Comparison of ENCODE assay signal across 8 cellular contexts in genomic region chrX:7170903-7171302, GRCh38. TPM values are rescaled to one million over a fixed set of nuclear protein-coding genes. Genes with fewer than 3 reads are reported as not detected.
DNase-seq lines count a peak whose midpoint lies in the region; ATAC-seq, FAIRE-seq and TF ChIP-seq lines count a peak whose summit lies in the region.

No MANE protein-coding gene starts in this region.

- H2AK5ac ChIP-seq in trophoblast cell (ENCODE audit: low read length), result no peak overlapping the region

- no peak overlapping the region for H4K12ac ChIP-seq in trophoblast cell (ENCODE audit: low read depth, low read length)

- no peak overlapping the region for H2AFZ ChIP-seq in GM12878 (ENCODE audit: control insufficient read depth, low read depth, low read length)
- H2AFZ ChIP-seq in trophoblast cell (ENCODE audit: insufficient read depth, low read length, poor library complexity), result no peak overlapping the region

- SMC1A ChIA-PET in GM12878 (lab: Charles Lee; ENCODE audit: uncharacterized antibody, unreplicated experiment), result interaction anchor here (1.0 to 1.5 kb wide), 3 partner anchors 20 to 36 kb away, joined by 3 to 5 read pairs (median 4); partner anchors contain the start of genes PUDP and STS

- H3K27ac ChIP-seq in SJCRH30 (no peak overlapping the region), GM12878 (ENCODE audit: control insufficient read depth, insufficient read depth) (no peak overlapping the region), trophoblast cell (ENCODE audit: low read depth, low read length) (no peak overlapping the region)

- H3K14ac ChIP-seq in trophoblast cell (ENCODE audit: low read length), result no peak overlapping the region

- no peak overlapping the region for H3K18ac ChIP-seq in trophoblast cell (ENCODE audit: low read length)

- H3K4me1 ChIP-seq in SJCRH30 (no peaks in the 10 kb centered on the region), GM12878 (ENCODE audit: control insufficient read depth, insufficient read depth, low read length) (no peaks in the 10 kb centered on the region), trophoblast cell (ENCODE audit: control insufficient read depth in 1 of 2, insufficient read depth in 2 of 2, low read length in 2 of 2) (no peaks in the 10 kb centered on the region)

- H3K4ac ChIP-seq in trophoblast cell (ENCODE audit: low read depth, low read length), result no peak overlapping the region

- intact Hi-C loops in GM12878 (cut with micrococcal nuclease; ENCODE audit: unreplicated experiment), result no loop called here

- no peak overlapping the region for H2BK120ac ChIP-seq in trophoblast cell (ENCODE audit: insufficient read depth, low read length, poor library complexity)

- no peak overlapping the region for H3K9ac ChIP-seq in GM12878 (ENCODE audit: control insufficient read depth, insufficient read depth, low read length)
- H3K9ac ChIP-seq in trophoblast cell (ENCODE audit: low read length), result no peak overlapping the region

- H3K4me2 ChIP-seq in GM12878 (ENCODE audit: control insufficient read depth, insufficient read depth) (no peak overlapping the region), trophoblast cell (ENCODE audit: low read length) (no peak overlapping the region)

- TF ChIP-seq RAD21 in GM12878 (IDR thresholded peaks at IDR 0.05; ENCODE audit: insufficient read depth, low read depth, low read length), result 0 out of 2 replicates have a peak, but pooled peaks have one; percentile 13

- in situ Hi-C loops in GM12878 (cut with MboI), result no loop called here

- H2BK12ac ChIP-seq in trophoblast cell (ENCODE audit: low read length), result no peak overlapping the region

- 63% methylated on average over 3 of the region's 3 CpGs for whole genome bisulfite sequencing in GM12878 (ENCODE audit: insufficient coverage, insufficient replicate concordance, low lambda C conversion rate, missing lambda C conversion rate)
- WGBS in trophoblast cell (ENCODE audit: extremely low coverage, insufficient coverage, insufficient read length), result no CpG with 5 or more reads among the region's 3 CpGs

- H2BK5ac ChIP-seq in trophoblast cell (ENCODE audit: low read depth, low read length, poor library complexity), result no peak overlapping the region

- H3K79me2 ChIP-seq in GM12878 (ENCODE audit: control insufficient read depth, insufficient read depth, low read length), result no peaks in the 10 kb centered on the region
- H3K79me2 ChIP-seq in trophoblast cell (ENCODE audit: control insufficient read depth, insufficient read depth, low read length, poor library complexity), result no peaks in the 10 kb centered on the region

- no peak for FAIRE-seq in GM12878 (lab: Jason Lieb, UNC)

- CTCF ChIA-PET in GM12878 (lab: Yijun Ruan, JAX), result interaction anchor here (0.7 to 2.4 kb wide), 9 partner anchors 9 to 84 kb away, joined by 3 to 5 read pairs (median 3); no protein-coding TSS in a partner anchor

- H4K8ac ChIP-seq in trophoblast cell (ENCODE audit: low read depth, low read length), result no peak overlapping the region

- H3K79me1 ChIP-seq in trophoblast cell (ENCODE audit: low read length), result no peaks in the 10 kb centered on the region

- H3K36me3 ChIP-seq in SJCRH30 (no peaks in the 10 kb centered on the region), GM12878 (ENCODE audit: control insufficient read depth in 2 of 2, insufficient read depth in 2 of 2, low read length in 1 of 2) (no peaks in the 10 kb centered on the region), trophoblast cell (ENCODE audit: control insufficient read depth in 1 of 2, insufficient read depth in 2 of 2, low read length in 2 of 2) (no peaks in the 10 kb centered on the region)

- peak; percentile 23 to 53 for DNase-seq in SJCRH30
- no peak for DNase-seq in GM12878 (ENCODE audit: low read depth, low spot score)
- peak; percentile 27 to 63 for DNase-seq in trophoblast cell

- POLR2A ChIA-PET in GM12878 (lab: Charles Lee), result no interaction called here

- no peak for TF ChIP-seq POLR2A in GM12878 (IDR thresholded peaks at IDR 0.05; ENCODE audit: low read depth, low read length)

- no peak for TF ChIP-seq EP300 in GM12878 (IDR thresholded peaks at IDR 0.05; ENCODE audit: borderline replicate concordance in 1 of 2, control insufficient read depth in 1 of 2, low read depth in 2 of 2, low read length in 2 of 2)

- H4K20me1 ChIP-seq in GM12878 (ENCODE audit: control insufficient read depth, insufficient read depth), result no peaks in the 10 kb centered on the region

- no peak overlapping the region for H4K91ac ChIP-seq in trophoblast cell (ENCODE audit: low read depth, low read length)

- peak; percentile 83 for ATAC-seq in GM18907 (IDR thresholded peaks at IDR 0.05; ENCODE audit: unreplicated experiment)
- ATAC-seq in GM12878, result peak; percentile 66
- ATAC-seq in HG03521 (IDR thresholded peaks at IDR 0.05; ENCODE audit: unreplicated experiment), result no peak
- no peak for ATAC-seq in HG03025 (IDR thresholded peaks at IDR 0.05; ENCODE audit: low FRiP score, unreplicated experiment)
- no peak for ATAC-seq in HG03097 (IDR thresholded peaks at IDR 0.05; ENCODE audit: low FRiP score, unreplicated experiment)
- no peak for ATAC-seq in HG03175 (IDR thresholded peaks at IDR 0.05; ENCODE audit: unreplicated experiment)

- H3K23ac ChIP-seq in trophoblast cell (ENCODE audit: low read length), result no peak overlapping the region

- no TSS peak for BruUV-seq in GM12878 (replicated peaks; lab: Mats Ljungman, UMichigan)

- H3K27me3 ChIP-seq in SJCRH30, result no peaks in the 10 kb centered on the region
- H3K27me3 ChIP-seq in GM12878 (replicated peaks in 1 of 2; ENCODE audit: control insufficient read depth in 2 of 2, insufficient read depth in 2 of 2, low read length in 1 of 2), result no peaks in the 10 kb centered on the region
- H3K27me3 ChIP-seq in trophoblast cell (ENCODE audit: insufficient read depth, low read length), result no peaks in the 10 kb centered on the region

- H3K9me3 ChIP-seq in SJCRH30 (replicated peaks) (no peaks in the 10 kb centered on the region), GM12878 (replicated peaks; ENCODE audit: control insufficient read depth, insufficient read depth, low read length) (peaks cover 2% of the 10 kb centered on the region; the same call in 2 of the 3 replicates), trophoblast cell (ENCODE audit: insufficient read depth, low read depth, low read length) (no peaks in the 10 kb centered on the region)

- TF ChIP-seq CTCF in GM12878 (IDR thresholded peaks at IDR 0.05 in 2 of 3, conservative IDR thresholded peaks at IDR 0.05 in 1 of 3; ENCODE audit: control insufficient read depth in 2 of 3, extremely low read depth in 1 of 3, insufficient read depth in 1 of 3, low read depth in 3 of 3, low read length in 3 of 3), result peak; percentile 13 to 48 (median 41); a peak in 5 of 6 replicates

- H3K4me3 ChIP-seq in SJCRH30, result no peak overlapping the region
- no peak overlapping the region for H3K4me3 ChIP-seq in GM12878
- H3K4me3 ChIP-seq in trophoblast cell (ENCODE audit: low read depth, low read length), result no peak overlapping the region

- RAD21 ChIA-PET in GM12878 (lab: Charles Lee; ENCODE audit: unreplicated experiment), result interaction anchor here (0.8 kb wide), 1 partner anchor 58 kb away, joined by 3 read pairs; no protein-coding TSS in a partner anchor

TF ChIP-seq in GM12878, 131 proteins besides CTCF, POLR2A, EP300 and RAD21 (continues in another document):
- no peak for TF ChIP-seq RUNX3 (IDR thresholded peaks at IDR 0.05; ENCODE audit: low read length)
- no peak for TF ChIP-seq EED (IDR thresholded peaks at IDR 0.05; ENCODE audit: low read depth)
- TF ChIP-seq SMC3 (IDR thresholded peaks at IDR 0.05; ENCODE audit: borderline replicate concordance, low read length), result peak; percentile 25; the same call in 1 of the 2 replicates

RNA-seq across cellular contexts. Expression of gene PUDP, which starts 22.9 kb away (rescaled TPM):
- 22.1 and 22.5 TPM in 2 replicates for total RNA-seq in SJCRH30 (2014; rRNA removed; shearing (Covaris generic))
- 37.5 and 37.8 TPM in 2 replicates for total RNA-seq in GM12878 (2013; cell fraction: nucleolus; rRNA removed)
- total RNA-seq in GM12878 (2014; rRNA removed), result 30.8 and 33.5 TPM in 2 replicates
- total RNA-seq in GM12878 (2014; rRNA removed; fragmentation: Illumina TruSeq; extraction: Trizol), result 35.6 and 38.6 TPM in 2 replicates
- 51.6 and 58.6 TPM in 2 replicates for total RNA-seq in GM12878 (2021)
- 29.9 TPM for polyA plus RNA-seq in GM12878 (2011; ENCODE audit: low read depth)
- polyA plus RNA-seq in GM12878 (2011; rRNA removed), result 81.2 and 89.2 TPM in 2 replicates
- 61.1 and 61.2 TPM in 2 replicates for polyA plus RNA-seq in GM12878 (2011; cell fraction: cytosol; rRNA removed)
- 32.2 and 34.9 TPM in 2 replicates for polyA plus RNA-seq in GM12878 (2011; cell fraction: nucleus; rRNA removed)
- polyA plus RNA-seq in GM12878 (2012), result 35.7 and 40.1 TPM in 2 replicates
- polyA plus RNA-seq in GM12878 (2014; fragmentation: Illumina TruSeq; extraction: Trizol), result 61.2 and 62.5 TPM in 2 replicates
- polyA plus RNA-seq in GM12878 (2014; fragmentation: Nextera tagmentation; extraction: Ambion mirVana), result 10 to 100 TPM; 68.9 to 83.5 TPM
- 46.3 and 58.9 TPM in 2 replicates for polyA plus RNA-seq in GM12878 (2014; rRNA removed)
- polyA plus RNA-seq in GM12878 (2016; fragmentation: Nextera tagmentation; extraction: Ambion mirVana), result 10 to 100 TPM; 61.0 to 64.7 TPM
- 69.1 and 71.5 TPM in 2 replicates for polyA minus RNA-seq in GM12878 (2011; rRNA and poly(A)+ RNA removed)
- 14.2 and 20.7 TPM in 2 replicates for polyA minus RNA-seq in GM12878 (2011; cell fraction: cytosol; rRNA and poly(A)+ RNA removed)
- polyA minus RNA-seq in GM12878 (2011; cell fraction: nucleus; rRNA and poly(A)+ RNA removed), result 23.2 and 33.6 TPM in 2 replicates
- 17.0 and 17.1 TPM in 2 replicates for polyA plus RNA-seq in trophoblast cell (2013)

RNA-seq across cellular contexts. Expression of gene STS, which starts 23.4 kb away (rescaled TPM):
- 7.7 and 7.8 TPM in 2 replicates for total RNA-seq in SJCRH30 (2014; rRNA removed; shearing (Covaris generic))
- total RNA-seq in GM12878 (2013; cell fraction: nucleolus; rRNA removed), result 41.8 and 44.8 TPM in 2 replicates
- total RNA-seq in GM12878 (2014; rRNA removed) (4.6 and 4.8 TPM in 2 replicates), GM12878 (2014; rRNA removed; fragmentation: Illumina TruSeq; extraction: Trizol) (5.1 and 5.3 TPM in 2 replicates), GM12878 (2021) (5.3 and 6.1 TPM in 2 replicates)
- 8.9 TPM for polyA plus RNA-seq in GM12878 (2011; ENCODE audit: low read depth)
- polyA plus RNA-seq in GM12878 (2011; rRNA removed) (19.4 and 19.6 TPM in 2 replicates), GM12878 (2014; fragmentation: Illumina TruSeq; extraction: Trizol) (7.0 and 7.2 TPM in 2 replicates), GM12878 (2014; fragmentation: Nextera tagmentation; extraction: Ambion mirVana) (1 to 10 TPM; 1.6 to 1.7 TPM), GM12878 (2014; rRNA removed) (2.4 and 3.2 TPM in 2 replicates), GM12878 (2016; fragmentation: Nextera tagmentation; extraction: Ambion mirVana) (1 to 10 TPM; 3.4 to 4.8 TPM)
- 14.9 and 16.4 TPM in 2 replicates for polyA plus RNA-seq in GM12878 (2011; cell fraction: cytosol; rRNA removed)
- 11.4 and 13.1 TPM in 2 replicates for polyA plus RNA-seq in GM12878 (2011; cell fraction: nucleus; rRNA removed)
- 7.6 and 10.6 TPM in 2 replicates for polyA plus RNA-seq in GM12878 (2012)
- polyA minus RNA-seq in GM12878 (2011; rRNA and poly(A)+ RNA removed), result 43.4 and 45.0 TPM in 2 replicates
- 11.5 and 12.5 TPM in 2 replicates for polyA minus RNA-seq in GM12878 (2011; cell fraction: cytosol; rRNA and poly(A)+ RNA removed)
- 16.2 and 23.8 TPM in 2 replicates for polyA minus RNA-seq in GM12878 (2011; cell fraction: nucleus; rRNA and poly(A)+ RNA removed)
- polyA plus RNA-seq in trophoblast cell (2013), result 61.0 and 67.8 TPM in 2 replicates

Comparison
In these comparisons a context has a peak if more than half of its experiments do, and no peak if none do; other contexts are left out.
1. ATAC-seq: peak in GM18907 (single experiment) and GM12878 (single experiment); none in HG03521 (single experiment), HG03025 (single experiment), HG03097 (single experiment) and HG03175 (single experiment).